1 cellular context compared by ENCODE assay signal in the genomic region with DNA sequence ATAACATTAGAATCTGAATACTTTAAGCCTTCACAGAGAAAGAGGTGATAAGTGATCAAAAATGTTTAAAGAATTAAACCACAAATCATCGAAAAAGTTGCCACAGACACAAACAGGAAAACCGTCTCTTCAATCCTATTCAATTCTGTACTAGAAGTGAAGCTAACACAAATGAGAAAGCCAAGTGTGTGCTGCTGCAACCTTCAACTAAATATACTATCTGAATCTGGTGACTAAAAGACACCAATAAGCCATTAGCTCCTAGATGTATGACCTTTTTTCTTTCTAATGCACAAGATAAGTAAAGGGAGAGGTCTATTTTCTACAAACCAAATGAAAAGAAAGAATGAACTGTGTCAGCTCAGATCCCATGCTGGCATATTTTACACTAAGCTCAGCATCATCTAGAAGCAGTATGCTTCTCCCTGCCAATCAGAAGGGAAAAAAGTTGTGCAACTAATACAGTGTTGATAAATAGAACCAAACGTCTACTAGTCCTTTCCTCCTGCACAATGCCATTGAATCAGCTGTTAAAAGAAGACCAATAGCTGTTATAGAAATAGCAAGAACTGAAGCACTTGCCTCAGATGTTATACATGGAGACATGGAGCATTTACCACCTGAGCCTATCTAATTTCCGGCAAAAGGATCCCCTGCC.
A peak's percentile ranks its signal among the peaks of the same experiment; 100 is the strongest.
TF ChIP-seq lines count a peak whose summit lies in the region.

No MANE protein-coding gene starts in this region.

TF ChIP-seq in GM12878, 131 proteins besides CTCF, POLR2A, EP300 and RAD21:
- TF ChIP-seq FOS (IDR thresholded peaks at IDR 0.05; ENCODE audit: borderline replicate concordance, extremely low read depth, insufficient read length): no peak
- TF ChIP-seq RUNX3 (IDR thresholded peaks at IDR 0.05; ENCODE audit: low read length): peak; percentile 44
- TF ChIP-seq STAT1 (conservative IDR thresholded peaks at IDR 0.05): no peak
TF ChIP-seq in GM12878: peak in this region for 1.
